ENCODE assay signal across 10 cellular contexts in genomic region chr13:21014666-21015170, GRCh38. TPM values are rescaled to one million over a fixed set of nuclear protein-coding genes. Genes with fewer than 3 reads are reported as not detected.
A peak's percentile ranks its signal among the peaks of the same experiment; 100 is the strongest.
DNase-seq lines count a peak whose midpoint lies in the region; ATAC-seq and TF ChIP-seq lines count a peak whose summit lies in the region.
"Had no signal": no experiment of that assay in that cellular context is flagged by ENCODE, and none has a peak within 500 bp of the region (broad histone marks: within the 10 kb centered on the region; RNA-seq: fewer than 3 reads in every experiment).

No MANE protein-coding gene starts in this region.

- POLR2A ChIA-PET in HEK293T (lab: Yijun Ruan, JAX) = no interaction called here
- POLR2A ChIA-PET in CD4-positive, alpha-beta T cell (lab: Charles Lee) = no interaction called here

- intact Hi-C loops in body of pancreas (cut with DNase I) = no loop called here
- intact Hi-C loops in activated CD4-positive, alpha-beta T cell treated with anti-CD3 and anti-CD28 coated beads, Interleukin-2, amount 10 ng/mL, durations not matched to agents 24 days and 14 days (cut with micrococcal nuclease) = loop anchor here (5.0 kb wide), 1 partner anchor 63 kb away; no protein-coding TSS in a partner anchor
- intact Hi-C loops in CD4-positive, alpha-beta T cell (cut with DNase I, micrococcal nuclease) = no loop called here

- WGBS in body of pancreas, 2 donors = 39 to 43% methylated on average over 6 of the region's 6 CpGs

- peaks cover 52% of the 10 kb centered on the region for H3K4me1 ChIP-seq in body of pancreas
- H3K4me1 ChIP-seq in stomach smooth muscle (ENCODE audit: control insufficient read depth, insufficient read depth, low read length) = peaks cover 64% of the 10 kb centered on the region

- H3K4me1 Mint-ChIP-seq in activated CD4-positive, alpha-beta T cell treated with anti-CD3 and anti-CD28 coated beads, Interleukin-2, amount 10 ng/mL, durations not matched to agents 24 days and 14 days = peaks cover 32% of the 10 kb centered on the region
- H3K4me1 Mint-ChIP-seq in CD4-positive, alpha-beta T cell (ENCODE audit: low read depth) = peaks cover 12% of the 10 kb centered on the region

- H3K9me3 Mint-ChIP-seq in activated CD4-positive, alpha-beta T cell treated with anti-CD3 and anti-CD28 coated beads, Interleukin-2, amount 10 ng/mL, durations not matched to agents 24 days and 14 days = peaks cover 9% of the 10 kb centered on the region
- no peaks in the 10 kb centered on the region for H3K9me3 Mint-ChIP-seq in CD4-positive, alpha-beta T cell

- H3K27ac ChIP-seq in body of pancreas (peak overlapping the region; percentile 33 to 53 (median 42)), stomach smooth muscle (ENCODE audit: low read length) (peak overlapping the region; percentile 56)
- no peak overlapping the region for H3K27ac ChIP-seq in CD4-positive, alpha-beta T cell (ENCODE audit: low read depth, low read length)

- no peak overlapping the region for H3K9ac ChIP-seq in stomach smooth muscle (ENCODE audit: low read length in 2 of 2)

- no peaks in the 10 kb centered on the region for H3K27me3 Mint-ChIP-seq in activated CD4-positive, alpha-beta T cell treated with anti-CD3 and anti-CD28 coated beads, Interleukin-2, amount 10 ng/mL, durations not matched to agents 24 days and 14 days
- H3K27me3 Mint-ChIP-seq in CD4-positive, alpha-beta T cell = no peaks in the 10 kb centered on the region

- H3K4me3 Mint-ChIP-seq in activated CD4-positive, alpha-beta T cell treated with anti-CD3 and anti-CD28 coated beads, Interleukin-2, amount 10 ng/mL, durations not matched to agents 24 days and 14 days = no peak overlapping the region
- no peak overlapping the region for H3K4me3 Mint-ChIP-seq in CD4-positive, alpha-beta T cell

- H3K27ac Mint-ChIP-seq in activated CD4-positive, alpha-beta T cell treated with anti-CD3 and anti-CD28 coated beads, Interleukin-2, amount 10 ng/mL, durations not matched to agents 24 days and 14 days = no peak overlapping the region
- no peak overlapping the region for H3K27ac Mint-ChIP-seq in CD4-positive, alpha-beta T cell

- H3K27me3 ChIP-seq in body of pancreas (no peaks in the 10 kb centered on the region), stomach smooth muscle (ENCODE audit: control insufficient read depth in 1 of 2, insufficient read depth in 2 of 2, low read length in 2 of 2) (no peaks in the 10 kb centered on the region)
- H3K27me3 ChIP-seq in CD4-positive, alpha-beta T cell (ENCODE audit: control insufficient read depth, insufficient read depth, low read length) = no peaks in the 10 kb centered on the region

- H3K9me3 ChIP-seq in body of pancreas = no peaks in the 10 kb centered on the region
- H3K9me3 ChIP-seq in stomach smooth muscle (ENCODE audit: control insufficient read depth in 2 of 2, low read length in 2 of 2) = no peaks in the 10 kb centered on the region
- no peaks in the 10 kb centered on the region for H3K9me3 ChIP-seq in CD4-positive, alpha-beta T cell (ENCODE audit: control insufficient read depth, low read length)

- no peaks in the 10 kb centered on the region for H3K36me3 Mint-ChIP-seq in activated CD4-positive, alpha-beta T cell treated with anti-CD3 and anti-CD28 coated beads, Interleukin-2, amount 10 ng/mL, durations not matched to agents 24 days and 14 days (ENCODE audit: low read depth)
- H3K36me3 Mint-ChIP-seq in CD4-positive, alpha-beta T cell (ENCODE audit: low read depth) = no peaks in the 10 kb centered on the region

- no peak for TF ChIP-seq POLR2A in body of pancreas (IDR thresholded peaks at IDR 0.05)

- H3K36me3 ChIP-seq in body of pancreas (replicated peaks in 1 of 2; ENCODE audit: insufficient read depth in 1 of 2, low read depth in 2 of 2) (no peaks in the 10 kb centered on the region), stomach smooth muscle (ENCODE audit: control insufficient read depth in 2 of 2, insufficient read depth in 2 of 2, low read length in 2 of 2) (no peaks in the 10 kb centered on the region)

- H3K4me3 ChIP-seq in body of pancreas (no peak overlapping the region), stomach smooth muscle (ENCODE audit: low read length in 2 of 2) (peak overlapping the region in 1 of 2 donors; percentile 54)

- CTCF ChIA-PET in HEK293T (lab: Yijun Ruan, JAX) = no interaction called here
- CTCF ChIA-PET in CD4-positive, alpha-beta T cell (lab: Charles Lee) = no interaction called here

- no peak for TF ChIP-seq CTCF in body of pancreas (IDR thresholded peaks at IDR 0.05)
- TF ChIP-seq CTCF in CD4-positive, alpha-beta T cell (IDR thresholded peaks at IDR 0.05) = no peak

- ATAC-seq in body of pancreas = peak; percentile 52
- no peak for ATAC-seq in CD4-positive, alpha-beta T cell (ENCODE audit: poor library complexity)

- no peak for DNase-seq in HEK293T (ENCODE audit: extremely low spot score)
- DNase-seq in body of pancreas = peak in 2 of 4 donors; percentile 27 to 53
- DNase-seq in left kidney (ENCODE audit: low read depth, low spot score) = peak; percentile 75
- no peak for DNase-seq in activated CD4-positive, alpha-beta T cell treated with anti-CD3 and anti-CD28 coated beads, Interleukin-2, amount 10 ng/mL, durations not matched to agents 24 days and 14 days
- DNase-seq in CD4-positive, alpha-beta T cell = no peak
- no peak for DNase-seq in ureter (ENCODE audit: low spot score)
- DNase-seq in NCI-H774 (lab: John Stamatoyannopoulos, UW) = no peak
- DNase-seq: activated naive CD4-positive, alpha-beta T cell treated with Interleukin-2 at 50 U/mL for 16 hours; midbrain had no signal

TF ChIP-seq in HEK293T, 16 proteins besides CTCF, POLR2A, EP300 and RAD21:
- TF ChIP-seq SP1 (IDR thresholded peaks at IDR 0.05) (no peak), ZNF384 (IDR thresholded peaks at IDR 0.05) (no peak), PKNOX1 (IDR thresholded peaks at IDR 0.05) (peak; percentile 26; the same call in 1 of the 2 replicates), CTBP1 (IDR thresholded peaks at IDR 0.05; ENCODE audit: borderline replicate concordance) (no peak), HDGF (IDR thresholded peaks at IDR 0.05; ENCODE audit: borderline replicate concordance) (no peak), BHLHE40 (IDR thresholded peaks at IDR 0.05; ENCODE audit: borderline replicate concordance) (no peak), TARDBP (IDR thresholded peaks at IDR 0.05) (no peak)

RNA-seq across cellular contexts. Expression of gene LATS2, which starts 46.7 kb away (rescaled TPM):
- total RNA-seq in body of pancreas (10 to 100 TPM; 12.2 to 17.5 TPM), ureter (30.1 TPM)
- total RNA-seq in activated CD4-positive, alpha-beta T cell treated with anti-CD3 and anti-CD28 coated beads, Interleukin-2, amount 10 ng/mL, durations not matched to agents 24 days and 14 days = 1.7 and 2.2 TPM in 2 replicates
- 1 to 10 TPM; 6.2 to 6.5 TPM for total RNA-seq in CD4-positive, alpha-beta T cell
